Comparison of ENCODE assay signal across 27 cellular contexts in the genomic region with DNA sequence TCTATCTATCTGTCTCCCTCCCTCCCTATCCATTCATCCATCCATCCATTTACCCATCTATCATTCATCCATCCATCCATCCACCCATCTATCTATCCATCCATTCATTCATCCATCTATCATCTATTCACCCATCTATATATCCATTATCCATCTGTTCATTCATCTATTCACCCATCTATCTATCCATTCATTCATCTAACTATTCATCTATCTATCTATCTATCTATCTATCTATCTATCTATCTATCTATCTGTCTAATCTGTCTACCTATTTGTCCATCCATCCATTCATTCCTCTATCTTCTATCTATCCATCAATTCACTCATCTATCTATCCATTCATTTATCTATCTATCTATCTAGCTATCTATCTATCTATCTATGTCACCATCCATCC.
"Had no signal": no experiment of that assay in that cellular context is flagged by ENCODE, and none has a peak within 500 bp of the region (broad histone marks: within the 10 kb centered on the region; RNA-seq: fewer than 3 reads in every experiment).

No MANE protein-coding gene starts in this region.

- DNase-seq: stimulated activated CD4-positive, alpha-beta T cell treated with anti-CD3 and anti-CD28 coated beads, Interleukin-2, amount 100 ng/mL, for 48 hours; stimulated activated CD4-positive, alpha-beta T cell treated with anti-CD3 and anti-CD28 coated beads, Interleukin-4, amount 100 ng/mL, for 1 hour; stimulated activated CD4-positive, alpha-beta T cell treated with anti-CD3 and anti-CD28 coated beads, Interleukin-4, amount 100 ng/mL, for 24 hours; stimulated activated CD4-positive, alpha-beta T cell treated with anti-CD3 and anti-CD28 coated beads, Interleukin-4, amount 100 ng/mL, for 4 hours; stimulated activated CD8-positive, alpha-beta memory T cell treated with anti-CD3 and anti-CD28 coated beads, Interleukin-4, amount 100 ng/mL, for 48 hours; stimulated activated naive B cell treated with anti-CD40 and anti-IgM and Interleukin-4, amounts not matched to agents 10 μg/mL and 1 μg/mL and 100 μg/mL, for 72 hours; stimulated activated naive CD4-positive, alpha-beta T cell; stimulated activated naive CD4-positive, alpha-beta T cell treated with Interleukin-2 at 50 U/mL for 16 hours; stimulated activated naive CD8-positive, alpha-beta T cell treated with anti-CD3 and anti-CD28 coated beads, Interleukin-15, amount 100 ng/mL, for 72 hours; stimulated activated naive CD8-positive, alpha-beta T cell treated with anti-CD3 and anti-CD28 coated beads, Interleukin-15, Interleukin-2, amounts not matched to agents 100 U/mL and 50 U/mL, for 24 hours; stomach; substantia nigra; testis; thyroid gland; tibial artery; transverse colon; trophoblast cell; upper lobe of left lung; upper lobe of right lung; uterus had no signal

- H3K4me3 ChIP-seq: stomach, suprapubic skin, testis, thoracic aorta, thyroid gland, tibial artery, tibial nerve, transverse colon, upper lobe of left lung, upper lobe of right lung, uterus, vagina had no signal

- H3K9me3 ChIP-seq: stomach, suprapubic skin, testis, thoracic aorta, thyroid gland, tibial artery, tibial nerve, transverse colon, upper lobe of left lung, upper lobe of right lung, uterus, vagina had no signal

- H3K27ac ChIP-seq: stomach, suprapubic skin, testis, thoracic aorta, thyroid gland, tibial artery, tibial nerve, transverse colon, upper lobe of left lung, upper lobe of right lung, uterus, vagina had no signal

- H3K36me3 ChIP-seq: stomach, suprapubic skin, thoracic aorta, thyroid gland, tibial artery, tibial nerve, transverse colon, upper lobe of left lung, upper lobe of right lung, uterus, vagina had no signal

- H3K4me1 ChIP-seq: suprapubic skin, testis, thyroid gland, tibial artery, transverse colon, upper lobe of left lung, upper lobe of right lung, uterus, vagina had no signal

- ATAC-seq: stimulated activated effector memory CD8-positive, alpha-beta T cell treated with anti-CD3 and anti-CD28 coated beads, Interleukin-12 subunit alpha, Interleukin-12 subunit beta, amount 100 ng/mL, for 72 hours; stimulated activated memory B cell treated with anti-CD40 and anti-IgM and Interleukin-4, amounts not matched to agents 10 μg/mL and 1 μg/mL and 100 μg/mL, for 72 hours; stimulated activated naive B cell treated with anti-CD40 and anti-IgM and Interleukin-4, amounts not matched to agents 10 μg/mL and 1 μg/mL and 100 μg/mL, for 72 hours; stimulated activated naive CD8-positive, alpha-beta T cell treated with anti-CD3 and anti-CD28 coated beads, Interleukin-15, amount 100 ng/mL, for 72 hours; stimulated activated naive CD8-positive, alpha-beta T cell treated with anti-CD3 and anti-CD28 coated beads, Interleukin-15, Interleukin-2, amounts not matched to agents 100 U/mL and 50 U/mL, for 24 hours; upper lobe of right lung had no signal

- FAIRE-seq: urothelium cell line had no signal

- H3K27me3 ChIP-seq: suprapubic skin, testis, thyroid gland, tibial artery, tibial nerve, transverse colon, upper lobe of left lung, upper lobe of right lung, uterus, vagina had no signal
